ENCODE assay signal across 8 cellular contexts in genomic region chr2:142877265-142877756, GRCh38. TPM values are rescaled to one million over a fixed set of nuclear protein-coding genes. Genes with fewer than 3 reads are reported as not detected.
DNase-seq lines count a peak whose midpoint lies in the region; ATAC-seq, FAIRE-seq and TF ChIP-seq lines count a peak whose summit lies in the region.

TSS of gene KYNU (plus strand) at chr2:142877664. CDS start at chr2:142885368, 7,704 bp downstream.

- no peaks in the 10 kb centered on the region for H3K36me3 Mint-ChIP-seq in CD8-positive, alpha-beta memory T cell

- no peaks in the 10 kb centered on the region for H3K9me3 ChIP-seq in A549
- no peaks in the 10 kb centered on the region for H3K9me3 ChIP-seq in tibial artery
- H3K9me3 ChIP-seq in CD8-positive, alpha-beta memory T cell (ENCODE audit: low read length), result no peaks in the 10 kb centered on the region

- peak; percentile 8 to 64; a peak in 4 of 6 replicates for ATAC-seq in A549
- peak; percentile 54 for ATAC-seq in GM19397 (IDR thresholded peaks at IDR 0.05; ENCODE audit: unreplicated experiment)
- peak; percentile 71 for ATAC-seq in HG03354 (IDR thresholded peaks at IDR 0.05; ENCODE audit: poor library complexity, severe bottlenecking, unreplicated experiment)

- 0% methylated on average over 2 of the region's 2 CpGs for WGBS in A549 (ENCODE audit: missing lambda C conversion rate)

- no peaks in the 10 kb centered on the region for H3K27me3 ChIP-seq in bronchial epithelial cell (ENCODE audit: control insufficient read depth, insufficient read depth, low read length)
- no peaks in the 10 kb centered on the region for H3K27me3 ChIP-seq in tibial artery
- no peaks in the 10 kb centered on the region for H3K27me3 ChIP-seq in CD8-positive, alpha-beta memory T cell (ENCODE audit: insufficient read depth, low read length, poor library complexity, severe bottlenecking)

- TF ChIP-seq RAD21 in A549 (conservative IDR thresholded peaks at IDR 0.05 in 1 of 2, IDR thresholded peaks at IDR 0.05 in 1 of 2), result peak; percentile 35 to 49; a peak in 3 of 5 replicates

- no peak for TF ChIP-seq POLR2A in A549 (IDR thresholded peaks at IDR 0.05; ENCODE audit: low read length)

- intact Hi-C loops in tibial artery (cut with DNase I; ENCODE audit: low total_unique reads), result no loop called here

- H3K27ac Mint-ChIP-seq in CD8-positive, alpha-beta memory T cell, result no peak within 1 kb of the TSS

- POLR2A ChIA-PET in A549 (lab: Yijun Ruan, JAX), result interaction anchor here (0.6 kb wide), 1 partner anchor 14 kb away, joined by 4 read pairs; no protein-coding TSS in a partner anchor
- POLR2A ChIA-PET in CD8-positive, alpha-beta memory T cell (lab: Charles Lee), result no interaction called here

- CTCF ChIA-PET in A549 (lab: Yijun Ruan, JAX), result interaction anchor here (0.7 to 3.4 kb wide), 8 partner anchors 9 to 201 kb away, joined by 3 to 23 read pairs (median 3); no protein-coding TSS in a partner anchor
- CTCF ChIA-PET in CD8-positive, alpha-beta memory T cell (lab: Charles Lee), result no interaction called here

- H3K4me1 Mint-ChIP-seq in CD8-positive, alpha-beta memory T cell, result no peaks in the 10 kb centered on the region

- H3K27me3 Mint-ChIP-seq in CD8-positive, alpha-beta memory T cell, result peaks cover 0 to 2% of the 10 kb centered on the region in 2 donors

- H3K4me3 Mint-ChIP-seq in CD8-positive, alpha-beta memory T cell, result no peak within 1 kb of the TSS

- no peaks in the 10 kb centered on the region for H3K9me3 Mint-ChIP-seq in CD8-positive, alpha-beta memory T cell

- no peak for FAIRE-seq in A549 (lab: Jason Lieb, UNC)
- no peak for FAIRE-seq in bronchial epithelial cell (lab: Jason Lieb, UNC)

- DNase-seq in A549 (ENCODE audit: low read depth in 1 of 2, low spot score in 1 of 2) (peak in 1 of 2 experiments; percentile 92), bronchial epithelial cell (ENCODE audit: low read depth) (peak; percentile 76), tibial artery (no peak), GM19238 (ENCODE audit: insufficient read length, low spot score) (no peak)
- DNase-seq in CD8-positive, alpha-beta memory T cell, result no peak
- no peak for DNase-seq in stimulated activated CD8-positive, alpha-beta memory T cell treated with anti-CD3 and anti-CD28 coated beads, Interleukin-4, amount 100 ng/mL, for 48 hours

- H3K4me2 ChIP-seq in A549, result peak within 1 kb of the TSS; percentile 94

- H3K4me1 ChIP-seq in A549, result peaks cover 54% of the 10 kb centered on the region
- H3K4me1 ChIP-seq in tibial artery, result peaks cover 0 to 13% (median 0%) of the 10 kb centered on the region in 4 donors
- H3K4me1 ChIP-seq in CD8-positive, alpha-beta memory T cell (ENCODE audit: insufficient read depth, low read length), result no peaks in the 10 kb centered on the region

- H3K4me3 ChIP-seq in A549 (peak within 1 kb of the TSS; percentile 63), bronchial epithelial cell (ENCODE audit: low read depth, low read length) (peak within 1 kb of the TSS; percentile 30), tibial artery (peak within 1 kb of the TSS; percentile 2 to 15)
- no peak within 1 kb of the TSS for H3K4me3 ChIP-seq in CD8-positive, alpha-beta memory T cell (ENCODE audit: low read length)

- TF ChIP-seq EP300 in A549 (IDR thresholded peaks at IDR 0.05), result no peak

- H3K27ac ChIP-seq in A549 (peak within 1 kb of the TSS; percentile 98 to 99), tibial artery (no peak within 1 kb of the TSS)
- no peak within 1 kb of the TSS for H3K27ac ChIP-seq in CD8-positive, alpha-beta memory T cell (ENCODE audit: low read depth, low read length)

- peak; percentile 22; the same call in 1 of the 3 replicates for TF ChIP-seq CTCF in A549 (IDR thresholded peaks at IDR 0.05)
- peak; percentile 20 for TF ChIP-seq CTCF in bronchial epithelial cell (IDR thresholded peaks at IDR 0.05; ENCODE audit: insufficient read depth, low read length, severe bottlenecking)
- no peak for TF ChIP-seq CTCF in tibial artery (IDR thresholded peaks at IDR 0.05)

- H3K36me3 ChIP-seq in bronchial epithelial cell (ENCODE audit: control insufficient read depth, insufficient read depth, low read length) (peaks cover 1% of the 10 kb centered on the region), tibial artery (no peaks in the 10 kb centered on the region)
- no peaks in the 10 kb centered on the region for H3K36me3 ChIP-seq in CD8-positive, alpha-beta memory T cell (ENCODE audit: insufficient read depth, low read length)

TF ChIP-seq in A549, 52 proteins besides CTCF, POLR2A, EP300 and RAD21 (continues in another document):
- TF ChIP-seq ELK1 (IDR thresholded peaks at IDR 0.05; ENCODE audit: low read depth, low read length) (no peak), EHMT2 (IDR thresholded peaks at IDR 0.05; ENCODE audit: low read depth) (no peak), ZC3H11A (IDR thresholded peaks at IDR 0.05) (no peak), HOXB13 (CRISPR knock-in tag; IDR thresholded peaks at IDR 0.05; ENCODE audit: low read depth) (no peak; the same call in 1 of the 2 replicates), RFX5 (IDR thresholded peaks at IDR 0.05) (no peak), HES2 (IDR thresholded peaks at IDR 0.05) (no peak), BCL3 (IDR thresholded peaks at IDR 0.05) (peak; percentile 83; the same call in 2 of the 3 replicates), CEBPB (IDR thresholded peaks at IDR 0.05) (peak in 1 of 2 experiments; percentile 32; a peak in 2 of 4 replicates), RARB (CRISPR knock-in tag; IDR thresholded peaks at IDR 0.05) (peak; percentile 46; the same call in 1 of the 2 replicates), BHLHE40 (IDR thresholded peaks at IDR 0.05; ENCODE audit: low read depth, low read length) (no peak), HEYL (CRISPR knock-in tag; IDR thresholded peaks at IDR 0.05) (no peak), KDM1A (IDR thresholded peaks at IDR 0.05; ENCODE audit: low read depth) (no peak), TP53 (CRISPR knock-in tag; IDR thresholded peaks at IDR 0.05) (no peak), HOXA7 (CRISPR knock-in tag; IDR thresholded peaks at IDR 0.05) (peak; percentile 59; the same call in 1 of the 2 replicates), FOSB (CRISPR knock-in tag; IDR thresholded peaks at IDR 0.05) (no peak), CBX8 (IDR thresholded peaks at IDR 0.05) (no peak), MYC (IDR thresholded peaks at IDR 0.05; ENCODE audit: borderline replicate concordance, low read length) (peak; percentile 55; the same call in 1 of the 2 replicates), SMC3 (IDR thresholded peaks at IDR 0.05) (peak; percentile 45; the same call in 2 of the 3 replicates), JUN (IDR thresholded peaks at IDR 0.05) (peak; percentile 82 to 86; a peak in 4 of 5 replicates), PHF8 (IDR thresholded peaks at IDR 0.05; ENCODE audit: borderline replicate concordance, low read depth) (no peak), ZSCAN20 (CRISPR knock-in tag; IDR thresholded peaks at IDR 0.05) (0 out of 2 replicates have a peak, but pooled peaks have one; percentile 35), HDAC2 (IDR thresholded peaks at IDR 0.05) (no peak), ZFP36 (IDR thresholded peaks at IDR 0.05; ENCODE audit: borderline replicate concordance, partially characterized antibody) (no peak)
- TF ChIP-seq, protein P1, sequence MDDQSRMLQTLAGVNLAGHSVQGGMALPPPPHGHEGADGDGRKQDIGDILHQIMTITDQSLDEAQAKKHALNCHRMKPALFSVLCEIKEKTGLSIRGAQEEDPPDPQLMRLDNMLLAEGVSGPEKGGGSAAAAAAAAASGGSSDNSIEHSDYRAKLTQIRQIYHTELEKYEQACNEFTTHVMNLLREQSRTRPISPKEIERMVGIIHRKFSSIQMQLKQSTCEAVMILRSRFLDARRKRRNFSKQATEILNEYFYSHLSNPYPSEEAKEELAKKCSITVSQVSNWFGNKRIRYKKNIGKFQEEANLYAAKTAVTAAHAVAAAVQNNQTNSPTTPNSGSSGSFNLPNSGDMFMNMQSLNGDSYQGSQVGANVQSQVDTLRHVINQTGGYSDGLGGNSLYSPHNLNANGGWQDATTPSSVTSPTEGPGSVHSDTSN (IDR thresholded peaks at IDR 0.05), result no peak
- TF ChIP-seq, protein P2, sequence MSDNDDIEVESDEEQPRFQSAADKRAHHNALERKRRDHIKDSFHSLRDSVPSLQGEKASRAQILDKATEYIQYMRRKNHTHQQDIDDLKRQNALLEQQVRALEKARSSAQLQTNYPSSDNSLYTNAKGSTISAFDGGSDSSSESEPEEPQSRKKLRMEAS (IDR thresholded peaks at IDR 0.05), result peak; percentile 86

RNA-seq across cellular contexts. Expression of gene KYNU, which starts in this region (rescaled TPM):
- polyA plus RNA-seq in A549 (2011; rRNA removed) (310 and 324 TPM in 2 replicates), A549 (2017; fragmentation: RNase III; extraction: RNeasy Plus Mini Kit Qiagen cat#74134 plus additional on column Dnase treatment) (242 to 304 TPM (median 302 TPM) in 3 replicates)
- polyA plus RNA-seq in A549 (2012; cell fraction: cytosol; rRNA removed), result 61.8 and 66.4 TPM in 2 replicates
- 27.2 and 41.7 TPM in 2 replicates for polyA plus RNA-seq in A549 (2012; cell fraction: nucleus; rRNA removed)
- polyA minus RNA-seq in A549 (2011; rRNA and poly(A)+ RNA removed), result 117 and 131 TPM in 2 replicates
- 30.3 and 31.4 TPM in 2 replicates for total RNA-seq in bronchial epithelial cell
- under 1 TPM in 1 of 2 experiments, not detected in 1; 0.20 TPM for total RNA-seq in CD8-positive, alpha-beta memory T cell
- not detected for polyA plus RNA-seq in CD8-positive, alpha-beta memory T cell

Comparison
In these comparisons a context has a peak if more than half of its experiments do, and no peak if none do; other contexts are left out.
1. RNA of gene KYNU (total RNA-seq): 30.3 to 31.4 TPM in bronchial epithelial cell; 0.20 TPM in CD8-positive, alpha-beta memory T cell; every median in the first group is over 10 times any median in the second.
2. RNA of gene KYNU (polyA plus RNA-seq): 27.2 to 324 TPM in A549; not detected in CD8-positive, alpha-beta memory T cell (single experiment); every median in the first group is over 10 times any median in the second.
3. H3K27ac ChIP-seq: peak in A549 (2 of 2); none in tibial artery (0 of 2) and CD8-positive, alpha-beta memory T cell (single experiment).
4. CTCF ChIP-seq: peak in A549 (single experiment) and bronchial epithelial cell (single experiment); none in tibial artery (0 of 2).
5. Peak in every context shown above with its lines, with median percentiles within 50 percentile points of each other: ATAC-seq.